In genomic region chr15:64981812-64982431, GRCh38 we compare ENCODE assay signal across 1 cellular context.
TF ChIP-seq lines count a peak whose summit lies in the region.

No MANE protein-coding gene starts in this region.

TF ChIP-seq in HepG2, 621 proteins besides CTCF, POLR2A, EP300 and RAD21 (continued from another document and continues in another):
- TF ChIP-seq, protein P1, sequence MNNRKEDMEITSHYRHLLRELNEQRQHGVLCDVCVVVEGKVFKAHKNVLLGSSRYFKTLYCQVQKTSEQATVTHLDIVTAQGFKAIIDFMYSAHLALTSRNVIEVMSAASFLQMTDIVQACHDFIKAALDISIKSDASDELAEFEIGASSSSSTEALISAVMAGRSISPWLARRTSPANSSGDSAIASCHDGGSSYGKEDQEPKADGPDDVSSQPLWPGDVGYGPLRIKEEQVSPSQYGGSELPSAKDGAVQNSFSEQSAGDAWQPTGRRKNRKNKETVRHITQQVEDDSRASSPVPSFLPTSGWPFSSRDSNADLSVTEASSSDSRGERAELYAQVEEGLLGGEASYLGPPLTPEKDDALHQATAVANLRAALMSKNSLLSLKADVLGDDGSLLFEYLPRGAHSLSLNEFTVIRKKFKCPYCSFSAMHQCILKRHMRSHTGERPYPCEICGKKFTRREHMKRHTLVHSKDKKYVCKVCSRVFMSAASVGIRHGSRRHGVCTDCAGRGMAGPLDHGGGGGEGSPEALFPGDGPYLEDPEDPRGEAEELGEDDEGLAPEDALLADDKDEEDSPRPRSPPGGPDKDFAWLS (CRISPR knock-in tag; IDR thresholded peaks at IDR 0.05; ENCODE audit: borderline replicate concordance) = no peak
- TF ChIP-seq ZNF335 (CRISPR knock-in tag; IDR thresholded peaks at IDR 0.05) (no peak), ZFP41 (CRISPR knock-in tag; IDR thresholded peaks at IDR 0.05; ENCODE audit: borderline replicate concordance) (no peak), TAF1 (CRISPR knock-in tag; IDR thresholded peaks at IDR 0.05) (no peak), SALL1 (CRISPR knock-in tag; IDR thresholded peaks at IDR 0.05) (peak; percentile 17; the same call in 1 of the 2 replicates), LCORL (IDR thresholded peaks at IDR 0.05) (no peak), LCORL (CRISPR knock-in tag; IDR thresholded peaks at IDR 0.05) (no peak), SRSF4 (IDR thresholded peaks at IDR 0.05; ENCODE audit: low read depth, low read length, poor library complexity, severe bottlenecking) (no peak), HDAC1 (CRISPR knock-in tag; IDR thresholded peaks at IDR 0.05) (peak; percentile 22; the same call in 1 of the 2 replicates), ZNF407 (CRISPR knock-in tag; IDR thresholded peaks at IDR 0.05; ENCODE audit: not compliant biosample characterization) (no peak), CBFB (CRISPR knock-in tag; IDR thresholded peaks at IDR 0.05) (no peak), HHEX (CRISPR knock-in tag; IDR thresholded peaks at IDR 0.05) (no peak), ZNF260 (CRISPR knock-in tag; IDR thresholded peaks at IDR 0.05; ENCODE audit: borderline replicate concordance, low read depth) (no peak), MED1 (CRISPR knock-in tag; IDR thresholded peaks at IDR 0.05) (no peak), ZFYVE20 (CRISPR knock-in tag; IDR thresholded peaks at IDR 0.05; ENCODE audit: borderline replicate concordance, low read depth) (no peak), HES4 (CRISPR knock-in tag; IDR thresholded peaks at IDR 0.05; ENCODE audit: borderline replicate concordance) (no peak), HDAC2 (CRISPR knock-in tag; IDR thresholded peaks at IDR 0.05) (peak; percentile 70; the same call in 1 of the 2 replicates), MTA3 (CRISPR knock-in tag; IDR thresholded peaks at IDR 0.05) (no peak), ZNF274 (CRISPR knock-in tag; IDR thresholded peaks at IDR 0.05) (no peak), ZNF543 (CRISPR knock-in tag; IDR thresholded peaks at IDR 0.05) (no peak), ZNF12 (CRISPR knock-in tag; IDR thresholded peaks at IDR 0.05) (no peak), RNF2 (conservative IDR thresholded peaks at IDR 0.05; ENCODE audit: low read depth) (no peak), BCL6 (CRISPR knock-in tag; IDR thresholded peaks at IDR 0.05) (no peak), ZNF775 (CRISPR knock-in tag; IDR thresholded peaks at IDR 0.05; ENCODE audit: borderline replicate concordance) (no peak), ZNF512 (CRISPR knock-in tag; IDR thresholded peaks at IDR 0.05) (no peak), BHLHE40 (IDR thresholded peaks at IDR 0.05; ENCODE audit: low read length) (no peak), ZBTB20 (CRISPR knock-in tag; IDR thresholded peaks at IDR 0.05; ENCODE audit: borderline replicate concordance, low read depth) (no peak), REL (CRISPR knock-in tag; conservative IDR thresholded peaks at IDR 0.05) (no peak), RXRA (CRISPR knock-in tag; IDR thresholded peaks at IDR 0.05) (peak; percentile 38; the same call in 1 of the 2 replicates), FOXK1 (CRISPR knock-in tag; IDR thresholded peaks at IDR 0.05; ENCODE audit: borderline replicate concordance, low read depth) (no peak), ZSCAN29 (CRISPR knock-in tag; conservative IDR thresholded peaks at IDR 0.05) (no peak), HNRNPL (IDR thresholded peaks at IDR 0.05; ENCODE audit: low read depth, low read length) (no peak), CENPX (CRISPR knock-in tag; IDR thresholded peaks at IDR 0.05) (no peak), MIER2 (CRISPR knock-in tag; IDR thresholded peaks at IDR 0.05) (no peak), ZNF75D (CRISPR knock-in tag; IDR thresholded peaks at IDR 0.05; ENCODE audit: borderline replicate concordance) (no peak), TEAD3 (CRISPR knock-in tag; optimal IDR thresholded peaks at IDR 0.05; ENCODE audit: borderline replicate concordance) (peak; percentile 18), MEIS1 (CRISPR knock-in tag; IDR thresholded peaks at IDR 0.05; ENCODE audit: borderline replicate concordance) (no peak), AGO2 (optimal IDR thresholded peaks at IDR 0.05; ENCODE audit: low read depth, low read length) (no peak), TGIF2 (CRISPR knock-in tag; IDR thresholded peaks at IDR 0.05) (no peak)
- TF ChIP-seq, protein P2, sequence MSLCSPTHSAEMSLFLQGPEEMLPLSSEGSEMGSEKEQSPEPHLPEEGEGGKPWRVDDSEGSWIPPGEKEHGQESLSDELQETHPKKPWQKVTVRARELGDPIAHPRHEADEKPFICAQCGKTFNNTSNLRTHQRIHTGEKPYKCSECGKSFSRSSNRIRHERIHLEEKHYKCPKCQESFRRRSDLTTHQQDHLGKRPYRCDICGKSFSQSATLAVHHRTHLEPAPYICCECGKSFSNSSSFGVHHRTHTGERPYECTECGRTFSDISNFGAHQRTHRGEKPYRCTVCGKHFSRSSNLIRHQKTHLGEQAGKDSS (CRISPR knock-in tag; IDR thresholded peaks at IDR 0.05; ENCODE audit: borderline replicate concordance, low read depth) = no peak
- TF ChIP-seq, protein P3, sequence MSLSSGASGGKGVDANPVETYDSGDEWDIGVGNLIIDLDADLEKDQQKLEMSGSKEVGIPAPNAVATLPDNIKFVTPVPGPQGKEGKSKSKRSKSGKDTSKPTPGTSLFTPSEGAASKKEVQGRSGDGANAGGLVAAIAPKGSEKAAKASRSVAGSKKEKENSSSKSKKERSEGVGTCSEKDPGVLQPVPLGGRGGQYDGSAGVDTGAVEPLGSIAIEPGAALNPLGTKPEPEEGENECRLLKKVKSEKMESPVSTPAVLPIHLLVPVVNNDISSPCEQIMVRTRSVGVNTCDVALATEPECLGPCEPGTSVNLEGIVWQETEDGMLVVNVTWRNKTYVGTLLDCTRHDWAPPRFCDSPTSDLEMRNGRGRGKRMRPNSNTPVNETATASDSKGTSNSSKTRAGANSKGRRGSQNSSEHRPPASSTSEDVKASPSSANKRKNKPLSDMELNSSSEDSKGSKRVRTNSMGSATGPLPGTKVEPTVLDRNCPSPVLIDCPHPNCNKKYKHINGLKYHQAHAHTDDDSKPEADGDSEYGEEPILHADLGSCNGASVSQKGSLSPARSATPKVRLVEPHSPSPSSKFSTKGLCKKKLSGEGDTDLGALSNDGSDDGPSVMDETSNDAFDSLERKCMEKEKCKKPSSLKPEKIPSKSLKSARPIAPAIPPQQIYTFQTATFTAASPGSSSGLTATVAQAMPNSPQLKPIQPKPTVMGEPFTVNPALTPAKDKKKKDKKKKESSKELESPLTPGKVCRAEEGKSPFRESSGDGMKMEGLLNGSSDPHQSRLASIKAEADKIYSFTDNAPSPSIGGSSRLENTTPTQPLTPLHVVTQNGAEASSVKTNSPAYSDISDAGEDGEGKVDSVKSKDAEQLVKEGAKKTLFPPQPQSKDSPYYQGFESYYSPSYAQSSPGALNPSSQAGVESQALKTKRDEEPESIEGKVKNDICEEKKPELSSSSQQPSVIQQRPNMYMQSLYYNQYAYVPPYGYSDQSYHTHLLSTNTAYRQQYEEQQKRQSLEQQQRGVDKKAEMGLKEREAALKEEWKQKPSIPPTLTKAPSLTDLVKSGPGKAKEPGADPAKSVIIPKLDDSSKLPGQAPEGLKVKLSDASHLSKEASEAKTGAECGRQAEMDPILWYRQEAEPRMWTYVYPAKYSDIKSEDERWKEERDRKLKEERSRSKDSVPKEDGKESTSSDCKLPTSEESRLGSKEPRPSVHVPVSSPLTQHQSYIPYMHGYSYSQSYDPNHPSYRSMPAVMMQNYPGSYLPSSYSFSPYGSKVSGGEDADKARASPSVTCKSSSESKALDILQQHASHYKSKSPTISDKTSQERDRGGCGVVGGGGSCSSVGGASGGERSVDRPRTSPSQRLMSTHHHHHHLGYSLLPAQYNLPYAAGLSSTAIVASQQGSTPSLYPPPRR (CRISPR knock-in tag; IDR thresholded peaks at IDR 0.05; ENCODE audit: borderline replicate concordance) = no peak
- TF ChIP-seq, protein P4, sequence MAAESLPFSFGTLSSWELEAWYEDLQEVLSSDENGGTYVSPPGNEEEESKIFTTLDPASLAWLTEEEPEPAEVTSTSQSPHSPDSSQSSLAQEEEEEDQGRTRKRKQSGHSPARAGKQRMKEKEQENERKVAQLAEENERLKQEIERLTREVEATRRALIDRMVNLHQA (CRISPR knock-in tag; IDR thresholded peaks at IDR 0.05) = no peak
- TF ChIP-seq, protein P5, sequence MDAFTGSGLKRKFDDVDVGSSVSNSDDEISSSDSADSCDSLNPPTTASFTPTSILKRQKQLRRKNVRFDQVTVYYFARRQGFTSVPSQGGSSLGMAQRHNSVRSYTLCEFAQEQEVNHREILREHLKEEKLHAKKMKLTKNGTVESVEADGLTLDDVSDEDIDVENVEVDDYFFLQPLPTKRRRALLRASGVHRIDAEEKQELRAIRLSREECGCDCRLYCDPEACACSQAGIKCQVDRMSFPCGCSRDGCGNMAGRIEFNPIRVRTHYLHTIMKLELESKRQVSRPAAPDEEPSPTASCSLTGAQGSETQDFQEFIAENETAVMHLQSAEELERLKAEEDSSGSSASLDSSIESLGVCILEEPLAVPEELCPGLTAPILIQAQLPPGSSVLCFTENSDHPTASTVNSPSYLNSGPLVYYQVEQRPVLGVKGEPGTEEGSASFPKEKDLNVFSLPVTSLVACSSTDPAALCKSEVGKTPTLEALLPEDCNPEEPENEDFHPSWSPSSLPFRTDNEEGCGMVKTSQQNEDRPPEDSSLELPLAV (CRISPR knock-in tag; conservative IDR thresholded peaks at IDR 0.05; ENCODE audit: low read depth) = no peak
- TF ChIP-seq, protein P6, sequence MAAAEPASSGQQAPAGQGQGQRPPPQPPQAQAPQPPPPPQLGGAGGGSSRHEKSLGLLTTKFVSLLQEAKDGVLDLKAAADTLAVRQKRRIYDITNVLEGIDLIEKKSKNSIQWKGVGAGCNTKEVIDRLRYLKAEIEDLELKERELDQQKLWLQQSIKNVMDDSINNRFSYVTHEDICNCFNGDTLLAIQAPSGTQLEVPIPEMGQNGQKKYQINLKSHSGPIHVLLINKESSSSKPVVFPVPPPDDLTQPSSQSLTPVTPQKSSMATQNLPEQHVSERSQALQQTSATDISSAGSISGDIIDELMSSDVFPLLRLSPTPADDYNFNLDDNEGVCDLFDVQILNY (CRISPR knock-in tag; conservative IDR thresholded peaks at IDR 0.05) = no peak
- TF ChIP-seq, protein P7, sequence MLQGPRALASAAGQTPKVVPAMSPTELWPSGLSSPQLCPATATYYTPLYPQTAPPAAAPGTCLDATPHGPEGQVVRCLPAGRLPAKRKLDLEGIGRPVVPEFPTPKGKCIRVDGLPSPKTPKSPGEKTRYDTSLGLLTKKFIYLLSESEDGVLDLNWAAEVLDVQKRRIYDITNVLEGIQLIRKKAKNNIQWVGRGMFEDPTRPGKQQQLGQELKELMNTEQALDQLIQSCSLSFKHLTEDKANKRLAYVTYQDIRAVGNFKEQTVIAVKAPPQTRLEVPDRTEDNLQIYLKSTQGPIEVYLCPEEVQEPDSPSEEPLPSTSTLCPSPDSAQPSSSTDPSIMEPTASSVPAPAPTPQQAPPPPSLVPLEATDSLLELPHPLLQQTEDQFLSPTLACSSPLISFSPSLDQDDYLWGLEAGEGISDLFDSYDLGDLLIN (CRISPR knock-in tag; IDR thresholded peaks at IDR 0.05; ENCODE audit: borderline replicate concordance) = no peak
